22 cellular contexts compared by ENCODE assay signal in the genomic region with DNA sequence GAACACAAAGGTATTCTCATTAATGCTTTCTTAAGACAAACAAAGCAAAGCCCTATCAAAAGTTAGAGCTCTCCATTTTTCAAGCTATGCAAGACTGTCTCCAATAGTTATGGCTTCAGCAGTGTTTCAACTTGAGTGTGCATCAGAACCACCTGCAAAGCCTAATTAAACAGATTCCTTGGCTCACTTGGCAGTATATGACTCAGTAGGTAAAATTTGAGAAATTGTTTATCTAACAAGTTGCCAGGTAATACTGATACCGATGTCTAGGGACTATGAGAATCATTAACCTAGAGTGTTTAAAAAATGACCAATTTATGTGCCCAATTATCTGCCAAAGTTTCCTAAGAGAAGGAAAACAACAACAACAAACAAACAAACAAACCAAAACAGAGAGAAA.
DNase-seq lines count a peak whose midpoint lies in the region; FAIRE-seq and TF ChIP-seq lines count a peak whose summit lies in the region.
"Had no signal": no experiment of that assay in that cellular context is flagged by ENCODE, and none has a peak within 500 bp of the region (broad histone marks: within the 10 kb centered on the region; RNA-seq: fewer than 3 reads in every experiment).

No MANE protein-coding gene starts in this region.

- no peaks in the 10 kb centered on the region for H3K27me3 ChIP-seq in thyroid gland
- H3K27me3 ChIP-seq in A673 (replicated peaks; ENCODE audit: insufficient read depth, low read depth, low read length, poor library complexity), result no peaks in the 10 kb centered on the region
- H3K27me3 ChIP-seq: MG63 had no signal

- intact Hi-C loops in thyroid gland (cut with DNase I), result no loop called here
- intact Hi-C loops in A673 (cut with micrococcal nuclease; ENCODE audit: unreplicated experiment), result no loop called here

- H3K36me3 ChIP-seq in thyroid gland (no peaks in the 10 kb centered on the region), A673 (ENCODE audit: insufficient read depth, low read length, poor library complexity, severe bottlenecking) (no peaks in the 10 kb centered on the region)
- H3K36me3 ChIP-seq: MG63 had no signal

- WGBS in thyroid gland, 2 donors, result 32 to 43% methylated on average over 1 of the region's 1 CpG

- H3K4me3 ChIP-seq in LNCaP clone FGC (ENCODE audit: low read depth, low read length), result no peak overlapping the region
- H3K4me3 ChIP-seq in thyroid gland (replicated peaks in 1 of 3), result no peak overlapping the region
- no peak overlapping the region for H3K4me3 ChIP-seq in A673 (ENCODE audit: low read depth, low read length, poor library complexity, severe bottlenecking)
- H3K4me3 ChIP-seq: MG63, SK-N-MC had no signal

- peaks cover 4 to 7% of the 10 kb centered on the region in 2 donors for H3K4me1 ChIP-seq in thyroid gland
- no peaks in the 10 kb centered on the region for H3K4me1 ChIP-seq in A673 (ENCODE audit: insufficient read depth, low read length, poor library complexity, severe bottlenecking)

- BruUV-seq in A673 (replicated peaks; lab: Mats Ljungman, UMichigan), result no TSS peak

- no peak for TF ChIP-seq POLR2A in thyroid gland (IDR thresholded peaks at IDR 0.05)

- peak; percentile 31 for FAIRE-seq in GM18507 (lab: Jason Lieb, UNC)
- FAIRE-seq: G401.6, H1, RCC 7860 had no signal

- TF ChIP-seq CTCF in LNCaP clone FGC (IDR thresholded peaks at IDR 0.05; ENCODE audit: control insufficient read depth, extremely low read depth, insufficient read depth) (no peak), thyroid gland (IDR thresholded peaks at IDR 0.05) (no peak), A673 (conservative IDR thresholded peaks at IDR 0.05; ENCODE audit: low read depth, low read length) (no peak)

- POLR2A ChIA-PET in A673 (lab: Charles Lee; ENCODE audit: low non-redundant PET), result no interaction called here

- H3K9me3 ChIP-seq in thyroid gland (no peaks in the 10 kb centered on the region), A673 (ENCODE audit: low read depth, low read length, poor library complexity, severe bottlenecking) (no peaks in the 10 kb centered on the region)
- H3K9me3 ChIP-seq: MG63 had no signal

- H3K27ac ChIP-seq in epithelial cell of prostate (no peak overlapping the region), thyroid gland (peak overlapping the region in 2 of 3 donors; percentile 45 to 61), A673 (ENCODE audit: low read depth, low read length, poor library complexity, severe bottlenecking) (no peak overlapping the region)
- H3K27ac ChIP-seq: C4-2B, KMS-11, SK-N-MC had no signal

- DNase-seq in GM18507 (ENCODE audit: extremely low spot score, insufficient read length, low read depth), result no peak
- DNase-seq in LNCaP clone FGC (ENCODE audit: low read depth), result peak; percentile 18
- peak; percentile 36 for DNase-seq in epithelial cell of prostate (ENCODE audit: low read depth, low spot score)
- no peak for DNase-seq in thyroid gland
- no peak for DNase-seq in A673 (ENCODE audit: low spot score)
- DNase-seq in nucleus accumbens (lab: John Stamatoyannopoulos, UW), result no peak
- no peak for DNase-seq in NCI-H526 treated with DMSO at 0.1 percent for 48 hours (lab: John Stamatoyannopoulos, UW)
- DNase-seq: ACHN, HFFc6, MG63, NCI-H1048, NCI-H146, NCI-H2081, NCI-H2171 treated with DMSO at 0.1 percent for 48 hours, NCI-H446, Right ventricle myocardium superior had no signal

- CTCF ChIA-PET in A673 (lab: Charles Lee), result no interaction called here

Comparison
In these comparisons a context has a peak if more than half of its experiments do, and no peak if none do; other contexts are left out.
1. DNase-seq: peak in LNCaP clone FGC (single experiment) and epithelial cell of prostate (single experiment); none in GM18507 (single experiment), thyroid gland (0 of 2), A673 (single experiment), nucleus accumbens (0 of 56) and NCI-H526 treated with DMSO at 0.1 percent for 48 hours (single experiment).
2. H3K27ac ChIP-seq: peak in thyroid gland (2 of 3); none in epithelial cell of prostate (single experiment) and A673 (single experiment).